7 cellular contexts compared by ENCODE assay signal in genomic region chr1:111841746-111842145, GRCh38.
"Had no signal": no experiment of that assay in that cellular context is flagged by ENCODE, and none has a peak within 500 bp of the region (broad histone marks: within the 10 kb centered on the region; RNA-seq: fewer than 3 reads in every experiment).

No MANE protein-coding gene starts in this region.

- H3K4me1 Mint-ChIP-seq: H9 had no signal

- ATAC-seq: K562 had no signal

- DNase-seq: GM23248, GOT3, H9, HCEC 1CT, IMR-90, KG1 had no signal

- H3K4me3 ChIP-seq: GM23248, K562 had no signal

- H3K9me3 Mint-ChIP-seq: H9 had no signal

- H3K4me3 Mint-ChIP-seq: H9 had no signal

- H3K27ac ChIP-seq: GM23248 had no signal
